ENCODE assay signal across 23 cellular contexts in genomic region chr1:37098196-37098595, GRCh38.
"Had no signal": no experiment of that assay in that cellular context is flagged by ENCODE, and none has a peak within 500 bp of the region (broad histone marks: within the 10 kb centered on the region; RNA-seq: fewer than 3 reads in every experiment).

No MANE protein-coding gene starts in this region.

- DNase-seq: activated CD4-positive, alpha-beta memory T cell treated with anti-CD3 and anti-CD28 coated beads, Interleukin-2, amount 10 ng/mL, durations not matched to agents 7 days and 5 days; activated CD4-positive, alpha-beta T cell treated with anti-CD3 and anti-CD28 coated beads, Interleukin-2, amount 10 ng/mL, durations not matched to agents 7 days and 5 days; activated CD4-positive, CD25-positive, alpha-beta regulatory T cell treated with anti-CD3 and anti-CD28 coated beads, Interleukin-2, amount 50 U/mL, for 72 hours; activated CD8-positive, alpha-beta memory T cell treated with anti-CD3 and anti-CD28 coated beads, Interleukin-2, amount 50 U/mL, for 48 hours; activated gamma-delta T cell; activated naive CD4-positive, alpha-beta T cell treated with anti-CD3 and anti-CD28 coated beads, Interleukin-2, amount 10 ng/mL, durations not matched to agents 7 days and 5 days; activated naive CD8-positive, alpha-beta T cell treated with anti-CD3 and anti-CD28 coated beads, Interleukin-2, amount 10 ng/mL, durations not matched to agents 7 days and 5 days; activated T-cell treated with anti-CD3 and anti-CD28 coated beads, Interleukin-2, amount 50 U/mL, for 24 hours; dorsolateral prefrontal cortex; effector memory CD4-positive, alpha-beta T cell; immature natural killer cell; mesenchymal stem cell; natural killer cell; posterior cingulate gyrus; right cardiac atrium; stimulated activated CD4-positive, alpha-beta T cell treated with anti-CD3 and anti-CD28 coated beads, Interleukin-15, amount 100 ng/mL, for 24 hours; stimulated activated CD4-positive, alpha-beta T cell treated with anti-CD3 and anti-CD28 coated beads, Interleukin-2, amount 100 ng/mL, for 24 hours; stimulated activated naive CD4-positive, alpha-beta T cell; T-helper 9 cell; tibial artery; upper lobe of right lung had no signal

- ATAC-seq: gastroesophageal sphincter, left lobe of liver, natural killer cell, right cardiac atrium, upper lobe of right lung had no signal
